ENCODE assay signal across 15 cellular contexts in genomic region chr10:111698711-111699110, GRCh38.
"Had no signal": no experiment of that assay in that cellular context is flagged by ENCODE, and none has a peak within 500 bp of the region (broad histone marks: within the 10 kb centered on the region; RNA-seq: fewer than 3 reads in every experiment).

No MANE protein-coding gene starts in this region.

- DNase-seq: effector memory CD4-positive, alpha-beta T cell; heart left ventricle; hippocampal formation; left colon; mucosa of descending colon; natural killer cell; posterior cingulate gyrus; stimulated activated CD4-positive, alpha-beta T cell treated with anti-CD3 and anti-CD28 coated beads, Interleukin-2, amount 100 ng/mL, for 24 hours; stimulated activated naive CD4-positive, alpha-beta T cell; tibial artery; upper lobe of left lung; uterus had no signal

- H3K4me3 Mint-ChIP-seq: natural killer cell, neural crest cell had no signal

- H3K4me1 Mint-ChIP-seq: natural killer cell, neural crest cell had no signal

- ATAC-seq: esophagus mucosa, heart left ventricle, left colon, mucosa of descending colon, natural killer cell, sciatic nerve had no signal

- H3K27ac Mint-ChIP-seq: natural killer cell had no signal

- H3K36me3 Mint-ChIP-seq: natural killer cell had no signal

- H3K9me3 Mint-ChIP-seq: neural crest cell had no signal
